Comparison of ENCODE assay signal across 8 cellular contexts in the genomic region with DNA sequence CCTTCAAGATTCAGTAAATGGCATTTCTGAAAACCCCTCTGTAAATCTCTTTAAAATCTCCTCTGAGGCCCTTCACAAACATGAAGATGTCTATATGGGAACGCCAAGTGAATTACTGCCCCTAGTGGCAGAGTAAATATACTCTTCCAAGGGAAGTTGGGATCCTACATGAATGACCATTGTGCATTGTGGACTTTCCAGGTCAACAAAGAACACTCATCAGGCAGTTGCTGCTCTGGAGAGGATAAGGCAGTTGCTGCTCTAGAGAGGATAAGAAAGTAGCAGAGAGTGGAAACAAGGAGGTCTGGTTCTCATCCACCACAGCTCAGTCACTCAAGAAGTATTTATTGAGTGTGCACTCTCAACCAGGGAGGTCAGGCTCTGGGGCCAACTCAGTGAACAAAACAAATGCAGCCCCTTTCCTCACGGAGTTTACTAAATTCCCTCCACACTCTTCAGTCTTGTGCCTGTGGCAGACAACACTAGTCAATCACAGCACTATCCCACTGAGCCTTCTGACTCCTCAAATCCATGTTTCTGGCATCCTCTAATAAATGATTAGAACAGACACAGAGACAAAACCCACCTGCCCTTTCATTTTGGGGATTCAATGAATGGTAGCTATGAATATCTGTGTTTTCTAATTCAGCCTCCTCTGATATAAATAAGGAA. TPM values are rescaled to one million over a fixed set of nuclear protein-coding genes. Genes with fewer than 3 reads are reported as not detected.
A peak's percentile ranks its signal among the peaks of the same experiment; 100 is the strongest.
DNase-seq lines count a peak whose midpoint lies in the region; ATAC-seq and TF ChIP-seq lines count a peak whose summit lies in the region.

No MANE protein-coding gene starts in this region.

- peak; percentile 18 for DNase-seq in NCI-H2227 (lab: John Stamatoyannopoulos, UW; ENCODE audit: unreplicated experiment)
- DNase-seq in NCI-H2227 treated with DMSO at 0.1 percent for 48 hours (lab: John Stamatoyannopoulos, UW) = no peak
- peak; percentile 17 for DNase-seq in NCI-H2029 (lab: John Stamatoyannopoulos, UW)
- no peak for DNase-seq in endodermal cell
- DNase-seq in renal cortical epithelial cell (ENCODE audit: low read depth) = peak; percentile 13
- DNase-seq in T-cell = no peak
- DNase-seq in activated CD4-positive, alpha-beta memory T cell treated with anti-CD3 and anti-CD28 coated beads, Interleukin-2, amount 10 ng/mL, durations not matched to agents 7 days and 5 days = no peak
- DNase-seq in tibial artery = no peak

- H3K27me3 Mint-ChIP-seq in endodermal cell (ENCODE audit: insufficient read depth) = peaks cover 3% of the 10 kb centered on the region
- peaks cover 5 to 22% of the 10 kb centered on the region in 2 donors for H3K27me3 Mint-ChIP-seq in T-cell
- H3K27me3 Mint-ChIP-seq in activated CD4-positive, alpha-beta memory T cell treated with anti-CD3 and anti-CD28 coated beads, Interleukin-2, amount 10 ng/mL, durations not matched to agents 7 days and 5 days = peaks cover 2% of the 10 kb centered on the region

- TF ChIP-seq CTCF in endodermal cell (conservative IDR thresholded peaks at IDR 0.05) (peak; percentile 84), tibial artery (IDR thresholded peaks at IDR 0.05) (no peak)

- H3K9me3 ChIP-seq in endodermal cell (ENCODE audit: control insufficient read depth, low read length) = no peaks in the 10 kb centered on the region
- no peaks in the 10 kb centered on the region for H3K9me3 ChIP-seq in tibial artery

- no peaks in the 10 kb centered on the region for H3K9me3 Mint-ChIP-seq in endodermal cell
- no peaks in the 10 kb centered on the region for H3K9me3 Mint-ChIP-seq in T-cell
- H3K9me3 Mint-ChIP-seq in activated CD4-positive, alpha-beta memory T cell treated with anti-CD3 and anti-CD28 coated beads, Interleukin-2, amount 10 ng/mL, durations not matched to agents 7 days and 5 days = no peaks in the 10 kb centered on the region

- POLR2A ChIA-PET in T-cell (lab: Charles Lee) = no interaction called here
- POLR2A ChIA-PET in activated CD4-positive, alpha-beta memory T cell treated with anti-CD3 and anti-CD28 coated beads, Interleukin-2, amount 10 ng/mL, durations not matched to agents 7 days and 5 days (lab: Charles Lee) = interaction anchor here (0.6 kb wide), 1 partner anchor 289 kb away, joined by 3 read pairs; no protein-coding TSS in a partner anchor

- no peaks in the 10 kb centered on the region for H3K27me3 ChIP-seq in endodermal cell (ENCODE audit: control insufficient read depth, insufficient read depth, low read length, poor library complexity, severe bottlenecking)
- peaks cover 0 to 20% of the 10 kb centered on the region in 2 donors for H3K27me3 ChIP-seq in tibial artery

- H3K36me3 Mint-ChIP-seq in endodermal cell (ENCODE audit: low read depth) (no peaks in the 10 kb centered on the region), T-cell (no peaks in the 10 kb centered on the region)
- H3K36me3 Mint-ChIP-seq in activated CD4-positive, alpha-beta memory T cell treated with anti-CD3 and anti-CD28 coated beads, Interleukin-2, amount 10 ng/mL, durations not matched to agents 7 days and 5 days (ENCODE audit: low read depth) = no peaks in the 10 kb centered on the region

- H3K4me1 Mint-ChIP-seq in endodermal cell (no peaks in the 10 kb centered on the region), T-cell (no peaks in the 10 kb centered on the region)
- no peaks in the 10 kb centered on the region for H3K4me1 Mint-ChIP-seq in activated CD4-positive, alpha-beta memory T cell treated with anti-CD3 and anti-CD28 coated beads, Interleukin-2, amount 10 ng/mL, durations not matched to agents 7 days and 5 days

- WGBS in endodermal cell (ENCODE audit: insufficient coverage in 1 of 2, insufficient read length in 1 of 2), 2 experiments = 61 to 83% methylated on average over 1 to 2 of the region's 2 CpGs

- no peak overlapping the region for H3K9ac ChIP-seq in endodermal cell (ENCODE audit: extremely low read depth, low read length, poor library complexity, severe bottlenecking)

- H3K4me3 ChIP-seq in endodermal cell (ENCODE audit: low read length) = no peak overlapping the region
- H3K4me3 ChIP-seq in tibial artery = no peak overlapping the region

- intact Hi-C loops in tibial artery (cut with DNase I; ENCODE audit: low total_unique reads) = no loop called here

- H3K4me3 Mint-ChIP-seq in endodermal cell (no peak overlapping the region), T-cell (no peak overlapping the region)
- H3K4me3 Mint-ChIP-seq in activated CD4-positive, alpha-beta memory T cell treated with anti-CD3 and anti-CD28 coated beads, Interleukin-2, amount 10 ng/mL, durations not matched to agents 7 days and 5 days = no peak overlapping the region

- CTCF ChIA-PET in T-cell (lab: Charles Lee) = no interaction called here
- CTCF ChIA-PET in activated CD4-positive, alpha-beta memory T cell treated with anti-CD3 and anti-CD28 coated beads, Interleukin-2, amount 10 ng/mL, durations not matched to agents 7 days and 5 days (lab: Charles Lee) = no interaction called here

- no peak for ATAC-seq in T-cell (replicated peaks in 1 of 4)

- H3K27ac Mint-ChIP-seq in endodermal cell = no peak overlapping the region
- H3K27ac Mint-ChIP-seq in T-cell = no peak overlapping the region
- H3K27ac Mint-ChIP-seq in activated CD4-positive, alpha-beta memory T cell treated with anti-CD3 and anti-CD28 coated beads, Interleukin-2, amount 10 ng/mL, durations not matched to agents 7 days and 5 days = no peak overlapping the region

- H3K36me3 ChIP-seq in endodermal cell (ENCODE audit: control insufficient read depth, insufficient read depth, low read length) (no peaks in the 10 kb centered on the region), tibial artery (no peaks in the 10 kb centered on the region)

- no peaks in the 10 kb centered on the region for H3K4me1 ChIP-seq in endodermal cell (ENCODE audit: control insufficient read depth, insufficient read depth, low read length)
- H3K4me1 ChIP-seq in tibial artery = peaks cover 0 to 4% (median 0%) of the 10 kb centered on the region in 4 donors

- no peak overlapping the region for H3K27ac ChIP-seq in endodermal cell (ENCODE audit: low read depth, low read length)
- no peak overlapping the region for H3K27ac ChIP-seq in tibial artery

RNA-seq across cellular contexts. Expression of gene SVOP, which starts 52.9 kb away (rescaled TPM):
- total RNA-seq in endodermal cell = not detected
- polyA plus RNA-seq in endodermal cell (2013, experiment 1 of 2) = 1.2 TPM
- 1.6 TPM for polyA plus RNA-seq in endodermal cell (2013, experiment 2 of 2)
- not detected in 2 replicates for total RNA-seq in renal cortical epithelial cell
- not detected for total RNA-seq in T-cell
- total RNA-seq in activated CD4-positive, alpha-beta memory T cell treated with anti-CD3 and anti-CD28 coated beads, Interleukin-2, amount 10 ng/mL, durations not matched to agents 7 days and 5 days = not detected

Comparison
In these comparisons a context has a peak if more than half of its experiments do, and no peak if none do; other contexts are left out.
1. DNase-seq: peak in NCI-H2227 (single experiment), NCI-H2029 (single experiment) and renal cortical epithelial cell (single experiment); none in NCI-H2227 treated with DMSO at 0.1 percent for 48 hours (single experiment), endodermal cell (single experiment), T-cell (0 of 34), activated CD4-positive, alpha-beta memory T cell treated with anti-CD3 and anti-CD28 coated beads, Interleukin-2, amount 10 ng/mL, durations not matched to agents 7 days and 5 days (single experiment) and tibial artery (0 of 2).